ENCODE assay signal across 9 cellular contexts in genomic region chr9:76297721-76298239, GRCh38.
A peak's percentile ranks its signal among the peaks of the same experiment; 100 is the strongest.
DNase-seq lines count a peak whose midpoint lies in the region; ATAC-seq and TF ChIP-seq lines count a peak whose summit lies in the region.
"Had no signal": no experiment of that assay in that cellular context is flagged by ENCODE, and none has a peak within 500 bp of the region (broad histone marks: within the 10 kb centered on the region; RNA-seq: fewer than 3 reads in every experiment).

No MANE protein-coding gene starts in this region.

- no peaks in the 10 kb centered on the region for H3K9me3 ChIP-seq in esophagus squamous epithelium

- TF ChIP-seq CTCF in esophagus squamous epithelium (IDR thresholded peaks at IDR 0.05) = no peak
- no peak for TF ChIP-seq CTCF in neural crest cell (conservative IDR thresholded peaks at IDR 0.05)

- CTCF ChIA-PET in activated naive CD4-positive, alpha-beta T cell treated with anti-CD3 and anti-CD28 coated beads, Interleukin-2, amount 10 ng/mL, durations not matched to agents 7 days and 5 days (lab: Charles Lee) = interaction anchor here (0.9 to 2.1 kb wide), 3 partner anchors 8 to 1096 kb away, joined by 3 to 5 read pairs (median 4); no protein-coding TSS in a partner anchor

- no peak overlapping the region for H3K4me3 Mint-ChIP-seq in neural crest cell
- no peak overlapping the region for H3K4me3 Mint-ChIP-seq in T-helper 2 cell treated with Interferon-gamma antibody and Interleukin-4, amounts not matched to agents 5 μg/mL and 100 μg/mL, for 36 hours
- H3K4me3 Mint-ChIP-seq in activated naive CD4-positive, alpha-beta T cell treated with anti-CD3 and anti-CD28 coated beads, Interleukin-2, amount 10 ng/mL, durations not matched to agents 7 days and 5 days = no peak overlapping the region
- H3K4me3 Mint-ChIP-seq: activated CD8-positive, alpha-beta memory T cell treated with anti-CD3 and anti-CD28 coated beads, Interleukin-2, amount 10 ng/mL, durations not matched to agents 7 days and 5 days had no signal

- H3K9me3 Mint-ChIP-seq in neural crest cell = no peaks in the 10 kb centered on the region
- no peaks in the 10 kb centered on the region for H3K9me3 Mint-ChIP-seq in T-helper 2 cell treated with Interferon-gamma antibody and Interleukin-4, amounts not matched to agents 5 μg/mL and 100 μg/mL, for 36 hours
- no peaks in the 10 kb centered on the region for H3K9me3 Mint-ChIP-seq in activated naive CD4-positive, alpha-beta T cell treated with anti-CD3 and anti-CD28 coated beads, Interleukin-2, amount 10 ng/mL, durations not matched to agents 7 days and 5 days

- peak overlapping the region in 3 of 4 donors; percentile 3 to 62 (median 51) for H3K27ac ChIP-seq in esophagus squamous epithelium

- peaks cover 0 to 24% (median 0%) of the 10 kb centered on the region in 3 donors for H3K4me1 ChIP-seq in esophagus squamous epithelium

- H3K4me1 Mint-ChIP-seq in neural crest cell = no peaks in the 10 kb centered on the region
- H3K4me1 Mint-ChIP-seq in T-helper 2 cell treated with Interferon-gamma antibody and Interleukin-4, amounts not matched to agents 5 μg/mL and 100 μg/mL, for 36 hours (ENCODE audit: low read depth) = peaks cover 3% of the 10 kb centered on the region
- peaks cover 10% of the 10 kb centered on the region for H3K4me1 Mint-ChIP-seq in activated naive CD4-positive, alpha-beta T cell treated with anti-CD3 and anti-CD28 coated beads, Interleukin-2, amount 10 ng/mL, durations not matched to agents 7 days and 5 days

- 54 to 72% methylated on average over 11 to 14 of the region's 14 CpGs for WGBS in esophagus squamous epithelium, 2 donors

- no peak for TF ChIP-seq POLR2A in esophagus squamous epithelium (IDR thresholded peaks at IDR 0.05)

- H3K36me3 Mint-ChIP-seq in neural crest cell (ENCODE audit: low read depth) = no peaks in the 10 kb centered on the region
- no peaks in the 10 kb centered on the region for H3K36me3 Mint-ChIP-seq in T-helper 2 cell treated with Interferon-gamma antibody and Interleukin-4, amounts not matched to agents 5 μg/mL and 100 μg/mL, for 36 hours (ENCODE audit: low read depth)
- no peaks in the 10 kb centered on the region for H3K36me3 Mint-ChIP-seq in activated naive CD4-positive, alpha-beta T cell treated with anti-CD3 and anti-CD28 coated beads, Interleukin-2, amount 10 ng/mL, durations not matched to agents 7 days and 5 days
- H3K36me3 Mint-ChIP-seq: activated CD8-positive, alpha-beta memory T cell treated with anti-CD3 and anti-CD28 coated beads, Interleukin-2, amount 10 ng/mL, durations not matched to agents 7 days and 5 days had no signal

- intact Hi-C loops in Right ventricle myocardium inferior (cut with DNase I) = loop anchor here (5.0 to 10.0 kb wide), 2 partner anchors 75 to 403 kb away; partner anchors contain the start of gene PCSK5
- intact Hi-C loops in cardiac septum (cut with DNase I) = no loop called here
- intact Hi-C loops in esophagus squamous epithelium (cut with DNase I) = no loop called here

- H3K4me3 ChIP-seq in esophagus squamous epithelium = peak overlapping the region in 1 of 4 donors; percentile 31

- H3K27me3 Mint-ChIP-seq in neural crest cell (ENCODE audit: low read depth) = peaks cover 4% of the 10 kb centered on the region
- H3K27me3 Mint-ChIP-seq in T-helper 2 cell treated with Interferon-gamma antibody and Interleukin-4, amounts not matched to agents 5 μg/mL and 100 μg/mL, for 36 hours (ENCODE audit: low read depth) = peaks cover 2% of the 10 kb centered on the region
- no peaks in the 10 kb centered on the region for H3K27me3 Mint-ChIP-seq in activated naive CD4-positive, alpha-beta T cell treated with anti-CD3 and anti-CD28 coated beads, Interleukin-2, amount 10 ng/mL, durations not matched to agents 7 days and 5 days

- H3K27me3 ChIP-seq in esophagus squamous epithelium = no peaks in the 10 kb centered on the region

- DNase-seq in Right ventricle myocardium inferior (ENCODE audit: missing footprints) = no peak
- no peak for DNase-seq in cardiac septum (ENCODE audit: low spot score)
- no peak for DNase-seq in esophagus squamous epithelium (lab: John Stamatoyannopoulos, UW)
- DNase-seq in neural crest cell (ENCODE audit: low read depth, low spot score) = no peak
- no peak for DNase-seq in T-helper 2 cell treated with Interferon-gamma antibody and Interleukin-4, amounts not matched to agents 5 μg/mL and 100 μg/mL, for 36 hours (ENCODE audit: low spot score)
- DNase-seq in activated naive CD4-positive, alpha-beta T cell treated with anti-CD3 and anti-CD28 coated beads, Interleukin-2, amount 10 ng/mL, durations not matched to agents 7 days and 5 days = no peak
- no peak for DNase-seq in activated CD4-positive, alpha-beta T cell treated with anti-CD3 and anti-CD28 coated beads for 4 hours
- DNase-seq: activated CD8-positive, alpha-beta memory T cell treated with anti-CD3 and anti-CD28 coated beads, Interleukin-2, amount 10 ng/mL, durations not matched to agents 7 days and 5 days had no signal

- no peaks in the 10 kb centered on the region for H3K36me3 ChIP-seq in esophagus squamous epithelium

- H3K27ac Mint-ChIP-seq in neural crest cell (ENCODE audit: unreplicated experiment) = peak overlapping the region; percentile 14
- no peak overlapping the region for H3K27ac Mint-ChIP-seq in T-helper 2 cell treated with Interferon-gamma antibody and Interleukin-4, amounts not matched to agents 5 μg/mL and 100 μg/mL, for 36 hours
- no peak overlapping the region for H3K27ac Mint-ChIP-seq in activated naive CD4-positive, alpha-beta T cell treated with anti-CD3 and anti-CD28 coated beads, Interleukin-2, amount 10 ng/mL, durations not matched to agents 7 days and 5 days
- H3K27ac Mint-ChIP-seq: activated CD8-positive, alpha-beta memory T cell treated with anti-CD3 and anti-CD28 coated beads, Interleukin-2, amount 10 ng/mL, durations not matched to agents 7 days and 5 days had no signal

- peak; percentile 90 for ATAC-seq in Right ventricle myocardium inferior
- ATAC-seq in HG03432 (IDR thresholded peaks at IDR 0.05; ENCODE audit: unreplicated experiment) = no peak
- ATAC-seq: activated CD8-positive, alpha-beta memory T cell treated with anti-CD3 and anti-CD28 coated beads, Interleukin-2, amount 10 ng/mL, durations not matched to agents 7 days and 5 days had no signal
